In the genomic region with DNA sequence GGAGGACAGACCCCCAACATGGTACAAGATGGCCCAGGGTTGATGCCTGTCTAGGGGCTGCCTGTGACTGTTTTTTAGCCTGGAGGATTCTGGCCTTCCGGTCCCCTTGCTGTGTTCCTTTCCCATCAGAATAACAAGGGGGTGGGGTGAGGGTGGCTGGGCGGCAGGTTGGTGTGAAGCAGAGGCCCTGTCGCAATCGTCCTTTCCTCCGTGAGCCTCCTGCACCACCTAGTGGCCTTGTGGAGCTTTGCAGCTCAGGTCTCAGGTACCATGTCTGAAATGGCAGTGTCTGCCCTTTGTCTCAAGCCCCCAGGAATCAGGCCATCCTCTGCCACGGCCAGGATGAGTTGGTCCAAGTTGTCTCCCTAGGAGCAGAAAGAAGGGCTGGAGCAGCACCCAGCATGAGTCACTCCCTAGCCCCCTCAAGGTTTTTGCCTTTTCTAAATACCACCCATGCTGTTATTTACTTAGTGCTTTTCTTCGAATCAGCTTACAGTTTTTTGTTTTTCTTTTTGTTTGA, we compare ENCODE assay signal across 9 cellular contexts. TPM values are rescaled to one million over a fixed set of nuclear protein-coding genes. Genes with fewer than 3 reads are reported as not detected.
A peak's percentile ranks its signal among the peaks of the same experiment; 100 is the strongest.
DNase-seq lines count a peak whose midpoint lies in the region; ATAC-seq and TF ChIP-seq lines count a peak whose summit lies in the region.
"Had no signal": no experiment of that assay in that cellular context is flagged by ENCODE, and none has a peak within 500 bp of the region (broad histone marks: within the 10 kb centered on the region; RNA-seq: fewer than 3 reads in every experiment).

No MANE protein-coding gene starts in this region.

- H2AFZ ChIP-seq in DND-41 (ENCODE audit: low read depth, low read length) (no peak overlapping the region), MM.1S (ENCODE audit: low read length) (peak overlapping the region; percentile 81)

- intact Hi-C loops in Right ventricle myocardium superior (cut with DNase I) (loop anchor here (1.0 to 5.0 kb wide), 2 partner anchors 75 to 155 kb away; no protein-coding TSS in a partner anchor), prostate gland (cut with DNase I) (loop anchor here (1.0 to 10.0 kb wide), 3 partner anchors 75 to 388 kb away; no protein-coding TSS in a partner anchor), uterus (cut with DNase I; ENCODE audit: low total_unique reads) (loop anchor here (5.0 kb wide), 1 partner anchor 155 kb away; no protein-coding TSS in a partner anchor)

- ATAC-seq in DND-41 (ENCODE audit: insufficient read depth, low read depth), result peak; percentile 95
- ATAC-seq in GM21825 (IDR thresholded peaks at IDR 0.05; ENCODE audit: unreplicated experiment), result peak; percentile 88
- ATAC-seq in Right ventricle myocardium superior (ENCODE audit: poor library complexity), result peak; percentile 92

- no peaks in the 10 kb centered on the region for H3K9me3 Mint-ChIP-seq in activated naive CD8-positive, alpha-beta T cell (ENCODE audit: low read depth)

- H4K20me1 ChIP-seq in DND-41 (ENCODE audit: insufficient read depth, low read length) (no peaks in the 10 kb centered on the region), MM.1S (ENCODE audit: insufficient read depth, low read length) (no peaks in the 10 kb centered on the region)

- no peak for TF ChIP-seq POLR2A in prostate gland (IDR thresholded peaks at IDR 0.05)
- TF ChIP-seq POLR2A in uterus (IDR thresholded peaks at IDR 0.05), result no peak

- no peaks in the 10 kb centered on the region for H3K27me3 Mint-ChIP-seq in activated naive CD8-positive, alpha-beta T cell

- H3K9ac ChIP-seq in DND-41 (ENCODE audit: low read depth, low read length) (no peak overlapping the region), MM.1S (ENCODE audit: low read length) (no peak overlapping the region)

- peak; percentile 78 for DNase-seq in DND-41
- DNase-seq in MM.1S, result peak; percentile 81
- peak; percentile 82 for DNase-seq in SKM-1 treated with dmso at 0.1 percent for 144 hours (lab: John Stamatoyannopoulos, UW; ENCODE audit: unreplicated experiment)
- peak; percentile 91 for DNase-seq in Right ventricle myocardium superior
- peak; percentile 90 for DNase-seq in prostate gland (ENCODE audit: low spot score)
- peak; percentile 85 to 89 for DNase-seq in uterus

- H3K4me1 ChIP-seq in DND-41 (ENCODE audit: insufficient read depth, low read length) (no peaks in the 10 kb centered on the region), MM.1S (ENCODE audit: low read length) (no peaks in the 10 kb centered on the region), prostate gland (replicated peaks) (peaks cover 5% of the 10 kb centered on the region), uterus (no peaks in the 10 kb centered on the region)

- H3K9me3 ChIP-seq in DND-41 (ENCODE audit: insufficient read depth, low read length, severe bottlenecking) (no peaks in the 10 kb centered on the region), MM.1S (replicated peaks; ENCODE audit: insufficient read depth, low read length) (no peaks in the 10 kb centered on the region), prostate gland (no peaks in the 10 kb centered on the region), uterus (no peaks in the 10 kb centered on the region)

- peaks cover 6% of the 10 kb centered on the region for H3K36me3 Mint-ChIP-seq in activated naive CD8-positive, alpha-beta T cell

- no peaks in the 10 kb centered on the region for H3F3A ChIP-seq in MM.1S (ENCODE audit: insufficient read depth, low read length)

- no peaks in the 10 kb centered on the region for H3K79me2 ChIP-seq in DND-41 (ENCODE audit: insufficient read depth, low read length)
- H3K79me2 ChIP-seq in MM.1S (ENCODE audit: low read length), result no peaks in the 10 kb centered on the region

- peaks cover 18% of the 10 kb centered on the region for H3K4me1 Mint-ChIP-seq in activated naive CD8-positive, alpha-beta T cell (ENCODE audit: low read depth)

- H3K27ac Mint-ChIP-seq in activated naive CD8-positive, alpha-beta T cell, result peak overlapping the region; percentile 41

- H3K27me3 ChIP-seq in DND-41 (ENCODE audit: insufficient read depth, low read length, poor library complexity) (no peaks in the 10 kb centered on the region), MM.1S (replicated peaks; ENCODE audit: insufficient read depth, low read length) (no peaks in the 10 kb centered on the region), prostate gland (replicated peaks; ENCODE audit: insufficient read depth) (no peaks in the 10 kb centered on the region), uterus (no peaks in the 10 kb centered on the region)

- H3K4me2 ChIP-seq in DND-41 (ENCODE audit: insufficient read depth, low read length) (no peak overlapping the region), MM.1S (ENCODE audit: low read depth, low read length) (peak overlapping the region; percentile 26; the same call in 1 of the 2 replicates)

- no peaks in the 10 kb centered on the region for H3K9me2 ChIP-seq in MM.1S (replicated peaks; ENCODE audit: insufficient read depth, low read length)

- WGBS in prostate gland, result 10% methylated on average over 7 of the region's 7 CpGs

- H3K4me3 ChIP-seq in DND-41 (ENCODE audit: low read depth in 1 of 2, low read length in 2 of 2), result no peak overlapping the region
- H3K4me3 ChIP-seq in MM.1S (ENCODE audit: low read length), result no peak overlapping the region
- H3K4me3 ChIP-seq in prostate gland, result no peak overlapping the region
- no peak overlapping the region for H3K4me3 ChIP-seq in uterus

- no peak overlapping the region for H3K4me3 Mint-ChIP-seq in activated naive CD8-positive, alpha-beta T cell

- H3K27ac ChIP-seq in DND-41 (ENCODE audit: low read length), result no peak overlapping the region
- H3K27ac ChIP-seq in MM.1S (ENCODE audit: low read length), result no peak overlapping the region
- H3K27ac ChIP-seq in prostate gland, result peak overlapping the region; percentile 45 to 60
- peak overlapping the region in 1 of 2 donors; percentile 15 for H3K27ac ChIP-seq in uterus

- TF ChIP-seq CTCF in DND-41 (IDR thresholded peaks at IDR 0.05; ENCODE audit: borderline replicate concordance, extremely low read depth, low read length, poor library complexity, severe bottlenecking) (peak; percentile 95), MM.1S (IDR thresholded peaks at IDR 0.05; ENCODE audit: low read length) (peak; percentile 94), prostate gland (IDR thresholded peaks at IDR 0.05) (peak; percentile 81 to 99 (median 98)), uterus (IDR thresholded peaks at IDR 0.05) (peak; percentile 97 to 98 (median 98))

- H3K36me3 ChIP-seq in DND-41 (ENCODE audit: insufficient read depth, low read length) (peaks cover 71% of the 10 kb centered on the region), MM.1S (replicated peaks; ENCODE audit: insufficient read depth, low read length) (no peaks in the 10 kb centered on the region), prostate gland (peaks cover 0 to 13% of the 10 kb centered on the region in 2 donors), uterus (no peaks in the 10 kb centered on the region)

RNA-seq across cellular contexts. Expression of a gene that starts 24.2 kb away (rescaled TPM):
- 0.24 TPM for total RNA-seq in Right ventricle myocardium superior
- 1 to 10 TPM in 1 of 2 donors, under 1 TPM in 1; 0.77 to 2.4 TPM for total RNA-seq in prostate gland
- total RNA-seq in uterus, result 10 to 100 TPM in 2 of 4 donors, 1 to 10 TPM in 1, under 1 TPM in 1; 0.28 to 35.0 (median 13.8) TPM
- total RNA-seq: mononuclear cell had no signal

RNA-seq across cellular contexts. Expression of a gene that starts 58.7 kb away (rescaled TPM):
- total RNA-seq in Right ventricle myocardium superior (9.5 TPM), prostate gland (10 to 100 TPM; 78.8 to 85.3 TPM), uterus (10 to 100 TPM; 17.2 to 58.1 (median 24.4) TPM)

Comparison
In these comparisons a context has a peak if more than half of its experiments do, and no peak if none do; other contexts are left out.
1. H3K27ac ChIP-seq: peak in prostate gland (2 of 2); none in DND-41 (single experiment) and MM.1S (single experiment).
2. Peak in every context shown above with its lines, with median percentiles within 50 percentile points of each other: ATAC-seq, DNase-seq and CTCF ChIP-seq.